8 cellular contexts compared by ENCODE assay signal in genomic region chr15:90660195-90660995, GRCh38. TPM values are rescaled to one million over a fixed set of nuclear protein-coding genes. Genes with fewer than 3 reads are reported as not detected.
DNase-seq lines count a peak whose midpoint lies in the region; ATAC-seq and TF ChIP-seq lines count a peak whose summit lies in the region.

No MANE protein-coding gene starts in this region.

- no peaks in the 10 kb centered on the region for H3K9me3 ChIP-seq in mesenchymal stem cell (ENCODE audit: control insufficient read depth, low read length)

- peak; percentile 53 for DNase-seq in ELF-1 (ENCODE audit: low read depth, low spot score)
- DNase-seq in central memory CD4-positive, alpha-beta T cell = peak; percentile 34
- peak; percentile 89 for DNase-seq in mesenchymal stem cell
- DNase-seq in stimulated activated effector memory CD8-positive, alpha-beta T cell treated with anti-CD3 and anti-CD28 coated beads, Interleukin-12 subunit alpha, Interleukin-12 subunit beta, amount 100 ng/mL, for 72 hours (ENCODE audit: low spot score in 2 of 2) = peak; percentile 46 to 80
- no peak for DNase-seq in ecto neural progenitor cell (ENCODE audit: low spot score)

- H3K36me3 ChIP-seq in KMS-11 (ENCODE audit: insufficient read depth) (no peaks in the 10 kb centered on the region), mesenchymal stem cell (ENCODE audit: control insufficient read depth in 1 of 2, insufficient read depth in 2 of 2, low read depth in 1 of 2, low read length in 2 of 2) (no peaks in the 10 kb centered on the region)

- 45% methylated on average over 11 of the region's 12 CpGs for WGBS in mesenchymal stem cell

- H3K27me3 ChIP-seq in KMS-11 (ENCODE audit: insufficient read depth, low read depth) (0 out of 2 replicates have a peak, but pooled peaks cover 7% of the 10 kb centered on the region), mesenchymal stem cell (ENCODE audit: control insufficient read depth in 1 of 2, insufficient read depth in 1 of 2, low read length in 2 of 2) (peaks cover 0 to 8% of the 10 kb centered on the region in 2 experiments)

- no peaks in the 10 kb centered on the region for H3K79me2 ChIP-seq in KMS-11 (ENCODE audit: insufficient read depth, low read depth)

- H2AFZ ChIP-seq in KMS-11 (ENCODE audit: low read depth) = peak overlapping the region; percentile 25; the same call in 1 of the 2 replicates
- no peak overlapping the region for H2AFZ ChIP-seq in mesenchymal stem cell (ENCODE audit: low read depth, low read length)

- H3K4me3 Mint-ChIP-seq in stimulated activated effector memory CD8-positive, alpha-beta T cell treated with anti-CD3 and anti-CD28 coated beads, Interleukin-12 subunit alpha, Interleukin-12 subunit beta, amount 100 ng/mL, for 72 hours = peak overlapping the region; percentile 73

- H2BK5ac ChIP-seq in mesenchymal stem cell (ENCODE audit: low read depth, low read length, poor library complexity, severe bottlenecking) = no peak overlapping the region

- H3K4me2 ChIP-seq in KMS-11 (peak overlapping the region; percentile 96), mesenchymal stem cell (ENCODE audit: low read length, poor library complexity, severe bottlenecking) (peak overlapping the region; percentile 41)

- H4K91ac ChIP-seq in mesenchymal stem cell (ENCODE audit: low read length) = peak overlapping the region; percentile 11

- H4K8ac ChIP-seq in mesenchymal stem cell (ENCODE audit: low read length) = peak overlapping the region; percentile 78

- H3K79me1 ChIP-seq in mesenchymal stem cell (replicated peaks; ENCODE audit: low read length, poor library complexity, severe bottlenecking) = no peaks in the 10 kb centered on the region

- no peak for TF ChIP-seq CTCF in KMS-11 (conservative IDR thresholded peaks at IDR 0.05; ENCODE audit: low read depth, low read length)

- peaks cover 69% of the 10 kb centered on the region for H3K4me1 Mint-ChIP-seq in stimulated activated effector memory CD8-positive, alpha-beta T cell treated with anti-CD3 and anti-CD28 coated beads, Interleukin-12 subunit alpha, Interleukin-12 subunit beta, amount 100 ng/mL, for 72 hours

- H3K27ac Mint-ChIP-seq in stimulated activated effector memory CD8-positive, alpha-beta T cell treated with anti-CD3 and anti-CD28 coated beads, Interleukin-12 subunit alpha, Interleukin-12 subunit beta, amount 100 ng/mL, for 72 hours = no peak overlapping the region

- H3K9ac ChIP-seq in KMS-11 = peak overlapping the region; percentile 7; the same call in 1 of the 2 replicates
- peak overlapping the region; percentile 84 for H3K9ac ChIP-seq in mesenchymal stem cell (ENCODE audit: low read length)

- H3K27ac ChIP-seq in KMS-11 = peak overlapping the region; percentile 47; the same call in 1 of the 2 replicates
- no peak overlapping the region for H3K27ac ChIP-seq in mesenchymal stem cell (ENCODE audit: low read length, poor library complexity, severe bottlenecking)

- no peak overlapping the region for H2BK120ac ChIP-seq in mesenchymal stem cell (ENCODE audit: low read depth, low read length)

- H3K36me3 Mint-ChIP-seq in stimulated activated effector memory CD8-positive, alpha-beta T cell treated with anti-CD3 and anti-CD28 coated beads, Interleukin-12 subunit alpha, Interleukin-12 subunit beta, amount 100 ng/mL, for 72 hours = peaks cover 6% of the 10 kb centered on the region

- no peak overlapping the region for H2AK5ac ChIP-seq in mesenchymal stem cell (ENCODE audit: low read length, severe bottlenecking)

- ATAC-seq in GM21737 (IDR thresholded peaks at IDR 0.05; ENCODE audit: unreplicated experiment) = peak; percentile 48
- peak; percentile 96 to 97 for ATAC-seq in activated CD4-positive, CD25-positive, alpha-beta regulatory T cell treated with anti-CD3 and anti-CD28 coated beads, Interleukin-2, amount 50 U/mL, for 24 hours
- peak; percentile 98 for ATAC-seq in stimulated activated effector memory CD8-positive, alpha-beta T cell treated with anti-CD3 and anti-CD28 coated beads, Interleukin-12 subunit alpha, Interleukin-12 subunit beta, amount 100 ng/mL, for 72 hours

- no peaks in the 10 kb centered on the region for H4K20me1 ChIP-seq in KMS-11 (ENCODE audit: insufficient read depth)

- peak overlapping the region in 1 of 2 experiments; percentile 66 for H3K4ac ChIP-seq in mesenchymal stem cell (ENCODE audit: low read depth in 1 of 2, low read length in 2 of 2)

- no peak overlapping the region for H3K23ac ChIP-seq in mesenchymal stem cell (ENCODE audit: low read length in 2 of 2)

- H2BK15ac ChIP-seq in mesenchymal stem cell (ENCODE audit: low read depth, poor library complexity, severe bottlenecking) = peak overlapping the region; percentile 86

- no peak overlapping the region for H3K14ac ChIP-seq in mesenchymal stem cell (ENCODE audit: low read length in 2 of 2)

- no peaks in the 10 kb centered on the region for H3K9me3 Mint-ChIP-seq in stimulated activated effector memory CD8-positive, alpha-beta T cell treated with anti-CD3 and anti-CD28 coated beads, Interleukin-12 subunit alpha, Interleukin-12 subunit beta, amount 100 ng/mL, for 72 hours

- H3K4me1 ChIP-seq in KMS-11 (ENCODE audit: low read depth, poor library complexity, severe bottlenecking) = peaks cover 89% of the 10 kb centered on the region
- peaks cover 8% of the 10 kb centered on the region for H3K4me1 ChIP-seq in mesenchymal stem cell (ENCODE audit: control insufficient read depth, insufficient read depth, low read depth, low read length)

- H3K4me3 ChIP-seq in KMS-11 (IDR thresholded peaks at IDR 0.05; ENCODE audit: insufficient read depth, low read depth, low read length) (no peak overlapping the region), mesenchymal stem cell (ENCODE audit: insufficient read depth in 1 of 2, low read depth in 1 of 2, low read length in 2 of 2) (peak overlapping the region in 1 of 2 experiments; percentile 70)

- H3K18ac ChIP-seq in mesenchymal stem cell (ENCODE audit: low read depth in 1 of 2, low read length in 2 of 2) = peak overlapping the region; percentile 3 to 47

- H2BK12ac ChIP-seq in mesenchymal stem cell (ENCODE audit: low read length in 2 of 2) = no peak overlapping the region

RNA-seq across cellular contexts. Expression of gene BLM, which starts 56.8 kb away (rescaled TPM):
- 2.2 TPM for polyA plus RNA-seq in mesenchymal stem cell (2013, experiment 1 of 2)
- polyA plus RNA-seq in mesenchymal stem cell (2013, experiment 2 of 2) = 1.6 TPM

Comparison
In these comparisons a context has a peak if more than half of its experiments do, and no peak if none do; other contexts are left out.
1. ATAC-seq: peak in every context shown above with its lines; median percentile 98 in stimulated activated effector memory CD8-positive, alpha-beta T cell treated with anti-CD3 and anti-CD28 coated beads, Interleukin-12 subunit alpha, Interleukin-12 subunit beta, amount 100 ng/mL, for 72 hours; 96 in activated CD4-positive, CD25-positive, alpha-beta regulatory T cell treated with anti-CD3 and anti-CD28 coated beads, Interleukin-2, amount 50 U/mL, for 24 hours; 48 in GM21737.